Comparison of ENCODE assay signal across 15 cellular contexts in the genomic region with DNA sequence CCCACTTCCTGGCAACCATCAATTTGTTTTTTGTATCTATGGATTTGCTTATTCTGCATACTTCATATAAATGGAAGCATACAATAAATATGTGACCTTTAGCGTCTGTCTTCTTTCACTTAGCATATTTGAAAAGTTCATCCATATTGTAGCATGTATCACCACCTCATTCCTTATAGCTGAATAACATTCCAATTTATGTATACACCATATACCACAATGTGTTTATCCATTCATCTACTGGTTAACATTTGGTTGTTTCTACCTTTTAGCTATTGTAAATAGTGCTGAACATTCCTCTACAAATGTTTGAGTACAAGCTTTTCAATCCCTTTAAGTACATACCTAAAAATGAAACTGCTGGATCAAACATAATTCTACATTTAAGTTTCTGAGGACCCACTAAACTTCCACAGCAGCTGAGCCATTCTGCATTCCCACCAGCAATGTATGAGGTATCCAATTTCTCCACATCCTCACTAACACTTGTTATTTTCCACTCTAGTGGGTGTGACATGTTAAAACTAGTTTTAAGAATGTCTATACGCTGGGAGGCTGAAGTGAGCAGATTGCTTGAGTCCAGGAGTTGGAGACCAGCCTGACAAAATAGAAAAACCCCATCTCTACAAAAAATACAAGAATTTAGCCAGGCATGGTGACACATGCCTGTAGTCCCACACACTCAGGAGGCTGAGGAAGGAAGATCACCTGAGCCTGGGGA. TPM values are rescaled to one million over a fixed set of nuclear protein-coding genes. Genes with fewer than 3 reads are reported as not detected.
DNase-seq lines count a peak whose midpoint lies in the region; ATAC-seq, FAIRE-seq and TF ChIP-seq lines count a peak whose summit lies in the region.
"Had no signal": no experiment of that assay in that cellular context is flagged by ENCODE, and none has a peak within 500 bp of the region (broad histone marks: within the 10 kb centered on the region; RNA-seq: fewer than 3 reads in every experiment).

No MANE protein-coding gene starts in this region.

- no peak for DNase-seq in right cardiac atrium
- no peak for DNase-seq in right atrium auricular region (ENCODE audit: low spot score)
- peak; percentile 63 for DNase-seq in iris pigment epithelial cell (ENCODE audit: low read depth)
- DNase-seq in DMS153 treated with DMSO at 0.1 percent for 48 hours (lab: John Stamatoyannopoulos, UW; ENCODE audit: unreplicated experiment) = no peak
- DNase-seq in nucleus accumbens (lab: John Stamatoyannopoulos, UW) = no peak
- DNase-seq in RCC 7860 (ENCODE audit: low spot score) = no peak
- DNase-seq: ACHN; activated T-cell treated with anti-CD3 and anti-CD28 coated beads, Interleukin-2, amount 50 U/mL, for 48 hours; erythroblast; GF-D8; NCI-H2029; stimulated activated naive CD4-positive, alpha-beta T cell had no signal

- H3K9me3 ChIP-seq in right cardiac atrium (ENCODE audit: control insufficient read depth, low read length) = no peaks in the 10 kb centered on the region
- no peaks in the 10 kb centered on the region for H3K9me3 ChIP-seq in right atrium auricular region

- TF ChIP-seq CTCF in right atrium auricular region (IDR thresholded peaks at IDR 0.05) = no peak

- H3K27me3 ChIP-seq in right cardiac atrium (ENCODE audit: control insufficient read depth, insufficient read depth) = no peaks in the 10 kb centered on the region
- H3K27me3 ChIP-seq in right atrium auricular region = no peaks in the 10 kb centered on the region

- H3K4me3 ChIP-seq in right cardiac atrium (ENCODE audit: low read length) (no peak overlapping the region), right atrium auricular region (no peak overlapping the region)

- peak; percentile 39 to 68 for ATAC-seq in right cardiac atrium
- ATAC-seq in SK-N-SH treated with all-trans-retinoic acid at 6 μM for 48 hours = peak; percentile 42
- no peak for ATAC-seq in HG03521 (IDR thresholded peaks at IDR 0.05; ENCODE audit: unreplicated experiment)

- peaks cover 3% of the 10 kb centered on the region for H3K4me1 ChIP-seq in right cardiac atrium (ENCODE audit: control insufficient read depth, insufficient read depth, low read length)
- peaks cover 0 to 62% of the 10 kb centered on the region in 2 donors for H3K4me1 ChIP-seq in right atrium auricular region

- no peaks in the 10 kb centered on the region for H3K36me3 ChIP-seq in right atrium auricular region

- FAIRE-seq in RCC 7860 (lab: Jason Lieb, UNC) = no peak
- FAIRE-seq: islet of Langerhans had no signal

- whole genome bisulfite sequencing in right cardiac atrium = 60% methylated on average over 2 of the region's 2 CpGs

- H3K27ac ChIP-seq in right cardiac atrium (ENCODE audit: low read length) = no peak overlapping the region
- H3K27ac ChIP-seq in right atrium auricular region = peak overlapping the region in 1 of 2 donors; percentile 18

- intact Hi-C loops in right cardiac atrium (cut with DNase I) = loop anchor here in 1 of 4 donors (10.0 kb wide), 1 partner anchor 345 kb away; no protein-coding TSS in a partner anchor

TF ChIP-seq in SK-N-SH treated with all-trans-retinoic acid at 6 μM for 48 hours, 23 proteins besides CTCF, POLR2A, EP300 and RAD21:
- TF ChIP-seq TOX (CRISPR knock-in tag; IDR thresholded peaks at IDR 0.05; ENCODE audit: borderline replicate concordance) (no peak), RARB (CRISPR knock-in tag; IDR thresholded peaks at IDR 0.05) (no peak), ZNF8 (CRISPR knock-in tag; IDR thresholded peaks at IDR 0.05) (no peak), CSDC2 (CRISPR knock-in tag; IDR thresholded peaks at IDR 0.05) (no peak), ZFP3 (CRISPR knock-in tag; IDR thresholded peaks at IDR 0.05) (no peak), PPARA (CRISPR knock-in tag; IDR thresholded peaks at IDR 0.05; ENCODE audit: borderline replicate concordance) (no peak)

RNA-seq across cellular contexts. Expression of a gene that starts 32.9 kb away (rescaled TPM):
- total RNA-seq in right cardiac atrium (10 to 100 TPM; 44.6 to 67.1 (median 51.9) TPM), right atrium auricular region (10 to 100 TPM; 47.2 to 53.5 TPM)
- 22.0 TPM for polyA plus RNA-seq in right cardiac atrium
